Comparison of ENCODE assay signal across 1 cellular context in genomic region chr14:73136387-73137221, GRCh38.
TF ChIP-seq lines count a peak whose summit lies in the region.

Gene PSEN1, plus strand, starts transcription at chr14:73136507. Its CDS starts 11,513 bp downstream, at chr14:73148020.

TF ChIP-seq in K562, 482 proteins besides CTCF, POLR2A, EP300 and RAD21 (continued from another document and continues in another):
- TF ChIP-seq ZNF407 (IDR thresholded peaks at IDR 0.05; ENCODE audit: low read depth) (no peak), MLX (CRISPR knock-in tag; conservative IDR thresholded peaks at IDR 0.05) (no peak), FOXP4 (CRISPR knock-in tag; IDR thresholded peaks at IDR 0.05; ENCODE audit: borderline replicate concordance) (no peak), SIN3A (IDR thresholded peaks at IDR 0.05; ENCODE audit: borderline replicate concordance in 2 of 2, control insufficient read depth in 1 of 2, low read depth in 2 of 2, low read length in 2 of 2) (no peak), MTF1 (CRISPR knock-in tag; IDR thresholded peaks at IDR 0.05; ENCODE audit: borderline replicate concordance) (no peak), CBX1 (IDR thresholded peaks at IDR 0.05; ENCODE audit: low read depth) (no peak), ZBTB7A (IDR thresholded peaks at IDR 0.05; ENCODE audit: borderline replicate concordance, control insufficient read depth, low read depth, low read length) (0 out of 2 replicates have a peak, but pooled peaks have one; percentile 8), HNRNPLL (IDR thresholded peaks at IDR 0.05; ENCODE audit: low read depth, low read length, poor library complexity, severe bottlenecking) (peak; percentile 53), RBBP5 (IDR thresholded peaks at IDR 0.05; ENCODE audit: borderline replicate concordance, insufficient read depth, low read length, poor library complexity, severe bottlenecking) (peak; percentile 76), ZBTB49 (CRISPR knock-in tag; IDR thresholded peaks at IDR 0.05; ENCODE audit: borderline replicate concordance) (no peak), ELF1 (tag; IDR thresholded peaks at IDR 0.05) (0 out of 2 replicates have a peak, but pooled peaks have one; percentile 58), ZMIZ1 (IDR thresholded peaks at IDR 0.05; ENCODE audit: low read depth in 2 of 2, low read length in 2 of 2) (no peak), MBD1 (CRISPR knock-in tag; IDR thresholded peaks at IDR 0.05) (no peak), HMGN3 (IDR thresholded peaks at IDR 0.05; ENCODE audit: borderline replicate concordance, extremely low read depth, insufficient read length, low read depth, low read length) (peak; percentile 31), SMARCA4 (IDR thresholded peaks at IDR 0.05) (no peak), HDAC1 (IDR thresholded peaks at IDR 0.05) (peak in 1 of 2 experiments; percentile 64; a peak in 1 of 4 replicates), PHF21A (IDR thresholded peaks at IDR 0.05; ENCODE audit: borderline replicate concordance, low read depth) (no peak), AFF1 (IDR thresholded peaks at IDR 0.05; ENCODE audit: low read depth in 1 of 2, partially characterized antibody in 2 of 2) (no peak), PHF8 (IDR thresholded peaks at IDR 0.05; ENCODE audit: borderline replicate concordance, low read length) (peak; percentile 75; the same call in 1 of the 2 replicates), PATZ1 (CRISPR knock-in tag; IDR thresholded peaks at IDR 0.05; ENCODE audit: borderline replicate concordance) (no peak), SPI1 (IDR thresholded peaks at IDR 0.05; ENCODE audit: borderline replicate concordance, low read depth, low read length) (peak; percentile 90), DACH1 (IDR thresholded peaks at IDR 0.05; ENCODE audit: partially characterized antibody) (no peak), TBP (optimal IDR thresholded peaks at IDR 0.05; ENCODE audit: low read depth, low read length) (peak; percentile 71)
